Comparison of ENCODE assay signal across 21 cellular contexts in the genomic region with DNA sequence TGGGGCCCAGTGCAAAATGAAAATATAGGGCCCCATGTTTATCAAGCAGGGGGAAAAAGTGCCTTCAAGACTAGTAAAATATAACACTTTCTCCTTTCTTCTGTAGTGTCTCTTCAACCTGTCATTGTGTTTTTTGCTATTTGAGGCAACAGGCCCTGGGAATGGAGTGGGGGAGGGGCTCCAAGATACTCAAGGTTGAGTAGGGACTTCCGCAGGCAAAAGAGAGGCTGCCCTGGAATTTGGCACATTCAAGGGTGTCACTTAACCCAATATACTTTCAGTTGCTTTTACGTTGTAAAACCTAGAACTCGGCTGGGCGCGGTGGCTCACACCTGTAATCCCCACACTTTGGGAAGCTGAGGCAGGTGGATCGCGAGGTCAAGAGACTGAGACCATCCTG.
A peak's percentile ranks its signal among the peaks of the same experiment; 100 is the strongest.
DNase-seq lines count a peak whose midpoint lies in the region; ATAC-seq, FAIRE-seq and TF ChIP-seq lines count a peak whose summit lies in the region.
"Had no signal": no experiment of that assay in that cellular context is flagged by ENCODE, and none has a peak within 500 bp of the region (broad histone marks: within the 10 kb centered on the region; RNA-seq: fewer than 3 reads in every experiment).

No MANE protein-coding gene starts in this region.

- FAIRE-seq in H1 (lab: Jason Lieb, UNC): no peak
- FAIRE-seq: A204.1, G401.6, GM12891, GM19239 had no signal

- H3K56ac ChIP-seq in H1 (replicated peaks; ENCODE audit: insufficient read length, low read depth, low read length): no peak overlapping the region
- no peak overlapping the region for H3K56ac ChIP-seq in mesendoderm (ENCODE audit: low read length)
- H3K56ac ChIP-seq in H9 (ENCODE audit: insufficient read length, low read depth, low read length): no peak overlapping the region

- no peak overlapping the region for H4K8ac ChIP-seq in H1 (ENCODE audit: extremely low read depth, insufficient read depth, low read length)
- H4K8ac ChIP-seq in mesendoderm (ENCODE audit: low read depth, low read length): no peak overlapping the region
- no peak overlapping the region for H4K8ac ChIP-seq in H9 (replicated peaks; ENCODE audit: insufficient read length, low read depth, low read length)

- no peak for TF ChIP-seq POLR2A in H1 (IDR thresholded peaks at IDR 0.05; ENCODE audit: control extremely low read depth in 1 of 2, low read depth in 2 of 2, low read length in 2 of 2)

- CTCF ChIA-PET in WTC11 (lab: Charles Lee) (no interaction called here), H1 (lab: Charles Lee; ENCODE audit: partially characterized antibody) (interaction anchor here (0.6 kb wide), 1 partner anchor 92 kb away, joined by 3 read pairs; no protein-coding TSS in a partner anchor)

- H3K4me2 ChIP-seq in H1 (ENCODE audit: insufficient read depth in 1 of 2, low read depth in 2 of 2, low read length in 2 of 2) (no peak overlapping the region), mesendoderm (ENCODE audit: low read length) (no peak overlapping the region), H9 (ENCODE audit: insufficient read depth, insufficient read length, low read length) (no peak overlapping the region)

- H3K79me1 ChIP-seq in H1 (ENCODE audit: low read depth, low read length) (no peaks in the 10 kb centered on the region), mesendoderm (ENCODE audit: low read length) (no peaks in the 10 kb centered on the region), H9 (ENCODE audit: insufficient read depth, low read depth, low read length, poor library complexity, severe bottlenecking) (no peaks in the 10 kb centered on the region)

- no peak overlapping the region for H2BK20ac ChIP-seq in H1 (ENCODE audit: low read length)
- H2BK20ac ChIP-seq in H9 (ENCODE audit: low read depth, low read length, poor library complexity, severe bottlenecking): no peak overlapping the region

- H4K20me1 ChIP-seq in H1 (replicated peaks in 1 of 2; ENCODE audit: control insufficient read depth in 1 of 2, insufficient read depth in 2 of 2, low read length in 2 of 2) (no peaks in the 10 kb centered on the region), H9 (ENCODE audit: control insufficient read depth, insufficient read depth, insufficient read length) (no peaks in the 10 kb centered on the region)

- H3K36me3 ChIP-seq in H1 (ENCODE audit: control insufficient read depth in 2 of 4, insufficient read depth in 4 of 4, low read length in 3 of 4) (no peaks in the 10 kb centered on the region), mesendoderm (ENCODE audit: control insufficient read depth, insufficient read depth, low read length) (no peaks in the 10 kb centered on the region)
- H3K36me3 ChIP-seq: BE2C had no signal

- H3K9me3 ChIP-seq in H1 (ENCODE audit: insufficient read depth in 2 of 2, low read depth in 1 of 2, low read length in 1 of 2) (no peaks in the 10 kb centered on the region; a peak in 1 of 4 replicates), H9 (ENCODE audit: control insufficient read depth, low read depth, low read length) (no peaks in the 10 kb centered on the region)
- H3K9me3 ChIP-seq: BE2C had no signal

- H3K23ac ChIP-seq in H1 (ENCODE audit: insufficient read length) (no peak overlapping the region), mesendoderm (ENCODE audit: low read length) (no peak overlapping the region), H9 (ENCODE audit: insufficient read length, low read depth, low read length) (no peak overlapping the region)

- no peak overlapping the region for H3K4ac ChIP-seq in H1 (replicated peaks; ENCODE audit: insufficient read length, low read depth, low read length)
- no peak overlapping the region for H3K4ac ChIP-seq in mesendoderm (ENCODE audit: low read depth, low read length)
- H3K4ac ChIP-seq in H9 (ENCODE audit: low read depth, low read length): no peak overlapping the region

- H3T11ph ChIP-seq in H9 (ENCODE audit: low read length): no peak overlapping the region

- H3K4me3 Mint-ChIP-seq in WTC11: no peak overlapping the region
- H3K4me3 Mint-ChIP-seq in H9: no peak overlapping the region
- H3K4me3 Mint-ChIP-seq: CD4-positive, CD25-positive, alpha-beta regulatory T cell; CD8-positive, alpha-beta memory T cell had no signal

- H4K5ac ChIP-seq in H1 (ENCODE audit: insufficient read length, low read depth, low read length) (no peak overlapping the region), mesendoderm (ENCODE audit: low read length) (no peak overlapping the region), H9 (ENCODE audit: insufficient read length, low read depth, low read length) (no peak overlapping the region)

- H3K27me3 Mint-ChIP-seq in WTC11 (ENCODE audit: low read depth) (no peaks in the 10 kb centered on the region; the same call in 1 of the 2 replicates), H9 (ENCODE audit: low read depth) (no peaks in the 10 kb centered on the region; the same call in 1 of the 2 replicates)
- H3K27me3 Mint-ChIP-seq: CD4-positive, CD25-positive, alpha-beta regulatory T cell had no signal

- H3K23me2 ChIP-seq in H1 (ENCODE audit: low read depth, low read length) (no peaks in the 10 kb centered on the region), H9 (ENCODE audit: insufficient read length, low read depth, low read length, poor library complexity, severe bottlenecking) (no peaks in the 10 kb centered on the region)

- H2BK5ac ChIP-seq in H1 (ENCODE audit: low read depth, low read length) (no peak overlapping the region), mesendoderm (ENCODE audit: low read length) (no peak overlapping the region), H9 (ENCODE audit: insufficient read length, low read length) (no peak overlapping the region)

- DNase-seq in WTC11 (ENCODE audit: low spot score) (peak; percentile 20), H1 (ENCODE audit: low read depth in 1 of 2, low spot score in 2 of 2) (no peak), mesendoderm (peak; percentile 79), H9 (no peak)
- DNase-seq: ACHN; BE2C; CD4-positive, CD25-positive, alpha-beta regulatory T cell; CD8-positive, alpha-beta memory T cell; COR-L47; DMS 273 treated with DMSO at 0.1 percent for 48 hours; DMS53; DND-41; EL; GM23248; H7 had no signal

- no peak for TF ChIP-seq EP300 in H1 (IDR thresholded peaks at IDR 0.05; ENCODE audit: borderline replicate concordance in 1 of 2, low read depth in 2 of 2, low read length in 2 of 2)

- H2AK5ac ChIP-seq in H1 (ENCODE audit: low read depth, low read length) (no peak overlapping the region), mesendoderm (ENCODE audit: low read length) (no peak overlapping the region), H9 (ENCODE audit: insufficient read length, low read length) (no peak overlapping the region)

- no peak for TF ChIP-seq RAD21 in H1 (IDR thresholded peaks at IDR 0.05 in 1 of 2, conservative IDR thresholded peaks at IDR 0.05 in 1 of 2; ENCODE audit: low read depth in 2 of 2, low read length in 2 of 2)

- H4K91ac ChIP-seq in H1 (replicated peaks; ENCODE audit: insufficient read length, low read length) (no peak overlapping the region), H9 (ENCODE audit: insufficient read length, low read depth, low read length) (no peak overlapping the region)

- no peaks in the 10 kb centered on the region for H3K27me3 ChIP-seq in H1 (replicated peaks in 1 of 4; ENCODE audit: control insufficient read depth in 3 of 4, extremely low read depth in 1 of 4, insufficient read depth in 3 of 4, low read length in 3 of 4)
- H3K27me3 ChIP-seq in mesendoderm (ENCODE audit: insufficient read depth, low read length, poor library complexity): no peaks in the 10 kb centered on the region
- no peaks in the 10 kb centered on the region for H3K27me3 ChIP-seq in H9 (ENCODE audit: insufficient read depth, low read length)
- H3K27me3 ChIP-seq: BE2C had no signal

- H3K4me3 ChIP-seq in H1 (ENCODE audit: extremely low read depth in 1 of 4, insufficient read depth in 2 of 4, low read depth in 3 of 4, low read length in 4 of 4): no peak overlapping the region
- H3K4me3 ChIP-seq in mesendoderm (ENCODE audit: low read length): no peak overlapping the region
- H3K4me3 ChIP-seq: GM23248 had no signal

- H2BK15ac ChIP-seq in H1 (ENCODE audit: low read length) (no peak overlapping the region), mesendoderm (replicated peaks; ENCODE audit: low read depth) (no peak overlapping the region), H9 (ENCODE audit: low read depth, low read length) (no peak overlapping the region)

- no peak overlapping the region for H3K14ac ChIP-seq in H1 (ENCODE audit: insufficient read length)
- no peak overlapping the region for H3K14ac ChIP-seq in H9 (ENCODE audit: insufficient read depth, low read length)

- H3K27ac Mint-ChIP-seq in WTC11 (no peak overlapping the region), H9 (no peak overlapping the region; a peak in 1 of 7 replicates)
- H3K27ac Mint-ChIP-seq: CD4-positive, CD25-positive, alpha-beta regulatory T cell; CD8-positive, alpha-beta memory T cell had no signal

- POLR2A ChIA-PET in WTC11 (lab: Charles Lee): interaction anchor here (0.7 kb wide), 1 partner anchor 9 kb away, joined by 5 read pairs; no protein-coding TSS in a partner anchor
- POLR2A ChIA-PET in H1 (lab: Charles Lee; ENCODE audit: partially characterized antibody): interaction anchor here (0.6 kb wide), 1 partner anchor 54 kb away, joined by 4 read pairs; no protein-coding TSS in a partner anchor

- H3K4me1 ChIP-seq in H1 (replicated peaks in 1 of 4; ENCODE audit: control insufficient read depth in 3 of 4, insufficient read depth in 4 of 4, low read length in 3 of 4) (peaks cover 0 to 2% (median 0%) of the 10 kb centered on the region in 4 experiments; a peak in 2 of 7 replicates), mesendoderm (ENCODE audit: control insufficient read depth, low read depth, low read length) (no peaks in the 10 kb centered on the region), H9 (ENCODE audit: insufficient read depth, low read length) (no peaks in the 10 kb centered on the region)

- ATAC-seq in WTC11 (no peak), GM21737 (IDR thresholded peaks at IDR 0.05; ENCODE audit: unreplicated experiment) (no peak), HG03025 (IDR thresholded peaks at IDR 0.05; ENCODE audit: low FRiP score, unreplicated experiment) (no peak)

- no peak for TF ChIP-seq CTCF in WTC11 (IDR thresholded peaks at IDR 0.05)
- no peak for TF ChIP-seq CTCF in H1 (IDR thresholded peaks at IDR 0.05; ENCODE audit: control extremely low read depth in 1 of 3, insufficient read depth in 1 of 3, low read depth in 1 of 3, low read length in 3 of 3)
- no peak for TF ChIP-seq CTCF in H9 (conservative IDR thresholded peaks at IDR 0.05)

- H2BK12ac ChIP-seq in H1 (ENCODE audit: low read depth, low read length) (no peak overlapping the region), H9 (ENCODE audit: insufficient read length, low read depth, low read length) (no peak overlapping the region)

- H3K9ac ChIP-seq in H1 (replicated peaks in 1 of 4; ENCODE audit: extremely low read depth in 1 of 4, low read depth in 3 of 4, low read length in 3 of 4) (no peak overlapping the region), mesendoderm (ENCODE audit: low read length) (no peak overlapping the region), H9 (ENCODE audit: extremely low read depth, insufficient read length, low read length) (no peak overlapping the region)
- H3K9ac ChIP-seq: GM23248 had no signal

- peaks cover 27% of the 10 kb centered on the region for H3K36me3 Mint-ChIP-seq in WTC11
- peaks cover 11 to 24% (median 14%) of the 10 kb centered on the region in 3 experiments for H3K36me3 Mint-ChIP-seq in H9 (ENCODE audit: insufficient read depth in 1 of 3, low read depth in 3 of 3)

- H3K27ac ChIP-seq in H1 (ENCODE audit: low read depth, low read length) (no peak overlapping the region), mesendoderm (ENCODE audit: low read depth, low read length) (no peak overlapping the region), H9 (ENCODE audit: insufficient read length, low read depth, low read length) (no peak overlapping the region)
- H3K27ac ChIP-seq: GM23248 had no signal

- 86% methylated on average over 7 of the region's 7 CpGs; no CpG with 5 or more reads in 1 of the 2 experiments for WGBS in H1 (ENCODE audit: extremely low coverage in 1 of 2, insufficient coverage in 1 of 2, insufficient read length in 1 of 2, insufficient replicate concordance in 2 of 2, low coverage in 1 of 2, low lambda C conversion rate in 2 of 2, missing lambda C conversion rate in 1 of 2), 2 experiments
- WGBS in mesendoderm (ENCODE audit: extremely low coverage, insufficient coverage, low lambda C conversion rate): no CpG with 5 or more reads among the region's 7 CpGs
- WGBS in H9 (ENCODE audit: extremely low coverage, insufficient read length, low lambda C conversion rate): no CpG with 5 or more reads among the region's 7 CpGs

- peaks cover 12% of the 10 kb centered on the region for H3K4me1 Mint-ChIP-seq in WTC11
- peaks cover 9 to 12% of the 10 kb centered on the region in 2 experiments for H3K4me1 Mint-ChIP-seq in H9
- H3K4me1 Mint-ChIP-seq: CD4-positive, CD25-positive, alpha-beta regulatory T cell; CD8-positive, alpha-beta memory T cell had no signal

- peaks cover 39% of the 10 kb centered on the region for H3K9me3 Mint-ChIP-seq in WTC11
- H3K9me3 Mint-ChIP-seq in H9: peaks cover 27% of the 10 kb centered on the region in 2 experiments

- H3K18ac ChIP-seq in H1 (ENCODE audit: extremely low read depth, low read length) (no peak overlapping the region), mesendoderm (ENCODE audit: low read length) (no peak overlapping the region), H9 (ENCODE audit: insufficient read length, low read depth, low read length) (no peak overlapping the region)

- no peak overlapping the region for H2AFZ ChIP-seq in H1 (ENCODE audit: low read length)
- no peak overlapping the region for H2AFZ ChIP-seq in H9 (ENCODE audit: low read length)
- H2AFZ ChIP-seq: GM23248 had no signal

- H2BK120ac ChIP-seq in H1 (replicated peaks; ENCODE audit: low read depth, low read length) (no peak overlapping the region), mesendoderm (ENCODE audit: low read depth, low read length) (no peak overlapping the region), H9 (ENCODE audit: low read depth, low read length, poor library complexity, severe bottlenecking) (no peak overlapping the region)

- H3K79me2 ChIP-seq in H1 (ENCODE audit: control insufficient read depth in 1 of 2, insufficient read depth in 2 of 2, low read length in 2 of 2) (no peaks in the 10 kb centered on the region), mesendoderm (ENCODE audit: control insufficient read depth, insufficient read depth, low read length) (no peaks in the 10 kb centered on the region), H9 (ENCODE audit: insufficient read depth, low read length) (no peaks in the 10 kb centered on the region)

Comparison
In these comparisons a context has a peak if more than half of its experiments do, and no peak if none do; other contexts are left out.
1. DNase-seq: peak in WTC11 (single experiment) and mesendoderm (single experiment); none in H1 (0 of 2) and H9 (single experiment).
2. Of the 9 proteins assayed by ChIP-seq in both WTC11 and H1: peak only in WTC11: none; only in H1: TEAD4; in both: none; in neither: 8.